ENCODE assay signal across 8 cellular contexts in genomic region chr1:35726814-35727433, GRCh38. TPM values are rescaled to one million over a fixed set of nuclear protein-coding genes. Genes with fewer than 3 reads are reported as not detected.
DNase-seq lines count a peak whose midpoint lies in the region; ATAC-seq, FAIRE-seq and TF ChIP-seq lines count a peak whose summit lies in the region.

No MANE protein-coding gene starts in this region.

- no peaks in the 10 kb centered on the region for H3K27me3 ChIP-seq in parathyroid adenoma (ENCODE audit: control insufficient read depth, insufficient read depth, low read length)

- TF ChIP-seq CTCF in LNCaP clone FGC (IDR thresholded peaks at IDR 0.05; ENCODE audit: control insufficient read depth, extremely low read depth, insufficient read depth): peak; percentile 89
- TF ChIP-seq CTCF in parathyroid adenoma (IDR thresholded peaks at IDR 0.05): peak; percentile 71

- no peak for ATAC-seq in HG02840 (IDR thresholded peaks at IDR 0.05; ENCODE audit: low FRiP score, unreplicated experiment)
- ATAC-seq in HG03571 (IDR thresholded peaks at IDR 0.05; ENCODE audit: unreplicated experiment): no peak

- H3K79me2 ChIP-seq in parathyroid adenoma: no peaks in the 10 kb centered on the region

- H3K9me3 ChIP-seq in parathyroid adenoma (ENCODE audit: control insufficient read depth, low read length): no peaks in the 10 kb centered on the region

- H3K4me1 ChIP-seq in parathyroid adenoma: no peaks in the 10 kb centered on the region

- no peak overlapping the region for H3K4me3 ChIP-seq in LNCaP clone FGC (ENCODE audit: low read depth, low read length)
- no peak overlapping the region for H3K4me3 ChIP-seq in parathyroid adenoma (ENCODE audit: low read depth, low read length)

- no peak overlapping the region for H3K27ac ChIP-seq in parathyroid adenoma

- H3K9ac ChIP-seq in parathyroid adenoma: no peak overlapping the region

- no peak overlapping the region for H3K4me2 ChIP-seq in parathyroid adenoma (ENCODE audit: low read length)

- peak overlapping the region; percentile 29 for H2AFZ ChIP-seq in parathyroid adenoma

- H3K36me3 ChIP-seq in parathyroid adenoma (ENCODE audit: control insufficient read depth, insufficient read depth, low read length): no peaks in the 10 kb centered on the region

- peak; percentile 64 for DNase-seq in Daoy (ENCODE audit: low read depth)
- no peak for DNase-seq in LNCaP clone FGC (ENCODE audit: low read depth)
- DNase-seq in RCC 7860 (ENCODE audit: low spot score): peak; percentile 28
- peak; percentile 83 for DNase-seq in activated effector memory CD4-positive, alpha-beta T cell treated with anti-CD3 and anti-CD28 coated beads, Interleukin-2, amount 50 U/mL, for 16 hours
- peak; percentile 63 for DNase-seq in germinal center (ENCODE audit: low spot score)

- no peak for FAIRE-seq in RCC 7860 (lab: Jason Lieb, UNC)

RNA-seq across cellular contexts. Expression of gene C1orf216, which starts 8.2 kb away (rescaled TPM):
- 18.6 and 21.2 TPM in 2 replicates for total RNA-seq in Daoy (2014; rRNA removed; shearing (Covaris generic))

RNA-seq across cellular contexts. Expression of gene CLSPN, which starts 42.9 kb away (rescaled TPM):
- 35.2 and 44.7 TPM in 2 replicates for total RNA-seq in Daoy (2014; rRNA removed; shearing (Covaris generic))
